ENCODE assay signal across 17 cellular contexts in the genomic region with DNA sequence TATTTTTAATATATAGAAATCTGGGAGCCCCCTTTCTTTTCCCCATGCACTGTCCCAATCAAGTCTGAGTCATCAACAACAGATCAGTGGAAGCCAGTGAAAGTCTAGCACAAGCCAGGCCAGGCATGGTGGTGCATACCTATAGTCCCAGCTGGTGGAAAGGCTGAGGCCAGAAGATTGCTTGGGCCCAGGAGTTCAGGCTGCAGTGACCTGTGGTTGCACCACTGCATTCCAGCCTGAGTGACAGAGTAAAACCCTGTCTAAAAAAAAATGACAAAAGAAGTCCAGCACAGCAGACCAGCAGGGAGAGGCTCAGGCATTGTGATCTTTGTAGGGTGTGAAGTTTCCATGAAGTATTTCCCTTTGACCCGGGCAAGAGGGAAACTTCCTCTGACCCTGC. TPM values are rescaled to one million over a fixed set of nuclear protein-coding genes. Genes with fewer than 3 reads are reported as not detected.
DNase-seq lines count a peak whose midpoint lies in the region; ATAC-seq and TF ChIP-seq lines count a peak whose summit lies in the region.
"Had no signal": no experiment of that assay in that cellular context is flagged by ENCODE, and none has a peak within 500 bp of the region (broad histone marks: within the 10 kb centered on the region; RNA-seq: fewer than 3 reads in every experiment).

No MANE protein-coding gene starts in this region.

- no peaks in the 10 kb centered on the region for H3K4me1 ChIP-seq in body of pancreas
- H3K4me1 ChIP-seq: parathyroid adenoma had no signal

- intact Hi-C loops in body of pancreas (cut with DNase I) = loop anchor here (10.0 kb wide), 1 partner anchor 68 kb away; no protein-coding TSS in a partner anchor

- 63 to 88% methylated on average over 1 of the region's 1 CpG for WGBS in body of pancreas, 2 donors

- ATAC-seq in body of pancreas (no peak), HG02885 (IDR thresholded peaks at IDR 0.05; ENCODE audit: poor library complexity, unreplicated experiment) (no peak)

- DNase-seq in H4 (ENCODE audit: low spot score) = peak; percentile 8
- DNase-seq in RPMI7951 (ENCODE audit: low read depth) = peak; percentile 41
- peak; percentile 74 for DNase-seq in fibroblast of villous mesenchyme (ENCODE audit: low read depth)
- peak; percentile 46 for DNase-seq in non-pigmented ciliary epithelial cell (ENCODE audit: low read depth)
- no peak for DNase-seq in body of pancreas
- DNase-seq in medulla oblongata (ENCODE audit: extremely low spot score) = no peak
- no peak for DNase-seq in DMS153 treated with DMSO at 0.1 percent for 48 hours (lab: John Stamatoyannopoulos, UW; ENCODE audit: unreplicated experiment)
- DNase-seq: activated CD4-positive, alpha-beta T cell treated with anti-CD3 and anti-CD28 coated beads for 4 hours; activated naive CD4-positive, alpha-beta T cell treated with anti-CD3 and anti-CD28 coated beads, Interleukin-2, amount 10 ng/mL, durations not matched to agents 7 days and 5 days; CD4-positive, CD25-positive, alpha-beta regulatory T cell; endodermal cell; GDM1; NCI-H2029 treated with DMSO at 0.1 percent for 48 hours; NCI-H774; RPMI8226 had no signal

- no peak for TF ChIP-seq CTCF in fibroblast of villous mesenchyme (IDR thresholded peaks at IDR 0.05; ENCODE audit: insufficient read depth, low read depth, low read length)
- TF ChIP-seq CTCF in body of pancreas (IDR thresholded peaks at IDR 0.05) = no peak

- no peaks in the 10 kb centered on the region for H3K36me3 ChIP-seq in body of pancreas (replicated peaks in 1 of 2; ENCODE audit: insufficient read depth in 1 of 2, low read depth in 2 of 2)

- no peak overlapping the region for H3K27ac ChIP-seq in body of pancreas
- H3K27ac ChIP-seq: parathyroid adenoma had no signal

- TF ChIP-seq POLR2A in body of pancreas (IDR thresholded peaks at IDR 0.05) = no peak

- H3K4me3 ChIP-seq in fibroblast of villous mesenchyme (ENCODE audit: low read depth, low read length) (no peak overlapping the region), body of pancreas (no peak overlapping the region)

- no peaks in the 10 kb centered on the region for H3K9me3 ChIP-seq in body of pancreas

- H3K27me3 ChIP-seq in body of pancreas = no peaks in the 10 kb centered on the region

RNA-seq across cellular contexts. Expression of gene RPL5, which starts 8.9 kb away (rescaled TPM):
- 1,286 and 1,398 TPM in 2 replicates for total RNA-seq in H4 (2014; rRNA removed; shearing (Covaris generic))
- 1,182 and 1,311 TPM in 2 replicates for total RNA-seq in RPMI7951 (2014; rRNA removed; shearing (Covaris generic))
- total RNA-seq in fibroblast of villous mesenchyme (920 and 947 TPM in 2 replicates), body of pancreas (1,000 to 10,000 TPM in 1 of 2 donors, 100 to 1,000 TPM in 1; 979 to 1,023 TPM)

RNA-seq across cellular contexts. Expression of gene EVI5, which starts 38.0 kb away (rescaled TPM):
- total RNA-seq in H4 (2014; rRNA removed; shearing (Covaris generic)) = 3.6 and 3.9 TPM in 2 replicates
- total RNA-seq in RPMI7951 (2014; rRNA removed; shearing (Covaris generic)) = 11.8 and 12.6 TPM in 2 replicates
- 58.7 and 69.6 TPM in 2 replicates for total RNA-seq in fibroblast of villous mesenchyme
- 10 to 100 TPM in 1 of 2 donors, 1 to 10 TPM in 1; 7.9 to 18.9 TPM for total RNA-seq in body of pancreas

Comparison
In these comparisons a context has a peak if more than half of its experiments do, and no peak if none do; other contexts are left out.
1. DNase-seq: peak in H4 (single experiment), RPMI7951 (single experiment), fibroblast of villous mesenchyme (single experiment) and non-pigmented ciliary epithelial cell (single experiment); none in body of pancreas (0 of 4), medulla oblongata (single experiment) and DMS153 treated with DMSO at 0.1 percent for 48 hours (single experiment).